In the genomic region with DNA sequence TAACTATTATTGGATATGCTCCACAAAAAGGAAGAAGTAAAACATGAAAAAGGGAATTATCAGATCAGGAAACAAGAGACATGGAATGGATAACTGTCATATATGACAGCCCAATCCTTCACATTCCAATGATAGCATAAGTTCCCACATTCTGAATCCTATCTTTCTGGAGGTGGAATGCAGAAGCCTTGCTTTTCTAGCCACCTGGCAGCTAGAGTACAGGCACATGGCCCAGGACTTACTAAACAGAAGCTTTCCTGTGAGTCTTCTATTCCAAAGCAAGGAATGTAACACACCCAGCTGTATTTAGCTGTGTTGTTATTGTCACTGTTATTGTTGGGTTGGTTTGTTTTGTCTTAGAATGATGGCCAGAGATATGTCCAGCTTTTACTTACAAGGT, we compare ENCODE assay signal across 1 cellular context.
TF ChIP-seq lines count a peak whose summit lies in the region.

No MANE protein-coding gene starts in this region.

TF ChIP-seq in SK-N-SH, 30 proteins besides CTCF, POLR2A, EP300 and RAD21 (continued from another document):
- TF ChIP-seq MAX (IDR thresholded peaks at IDR 0.05; ENCODE audit: low read depth): no peak
